Comparison of ENCODE assay signal across 29 cellular contexts in the genomic region with DNA sequence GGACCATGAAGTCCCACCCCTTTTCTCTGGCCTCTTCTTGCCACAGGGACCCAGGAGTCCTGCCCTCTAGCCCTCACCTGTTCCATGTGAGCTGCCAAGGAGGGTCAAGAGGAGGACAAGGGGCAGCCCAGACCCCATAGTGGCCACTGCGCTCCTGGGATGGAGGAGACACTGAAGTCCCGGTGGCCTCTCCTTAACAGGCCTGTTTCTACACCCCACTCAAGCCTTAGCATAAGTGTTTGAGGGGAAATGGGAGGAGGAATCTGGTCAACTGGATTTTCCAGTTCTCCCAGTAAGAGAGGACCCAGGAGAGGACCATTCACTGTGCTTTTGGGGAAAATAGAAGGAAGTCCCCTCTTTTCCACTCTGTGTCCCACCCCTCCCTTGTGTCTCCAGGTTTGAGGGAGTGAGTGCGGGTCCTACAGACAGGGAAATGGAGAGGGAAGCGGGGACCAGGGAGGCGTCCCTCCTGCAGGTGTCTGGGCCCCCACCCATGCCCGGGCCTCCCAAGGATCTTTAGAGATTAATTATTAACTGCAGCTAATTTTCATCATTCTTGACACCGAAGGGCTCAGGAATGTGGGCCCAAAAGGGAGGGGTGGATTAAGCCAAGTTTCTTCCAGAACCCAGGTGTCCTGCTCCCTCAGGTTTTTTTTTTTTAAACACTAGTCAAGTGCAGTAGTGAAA. TPM values are rescaled to one million over a fixed set of nuclear protein-coding genes. Genes with fewer than 3 reads are reported as not detected.
DNase-seq lines count a peak whose midpoint lies in the region; ATAC-seq, FAIRE-seq and TF ChIP-seq lines count a peak whose summit lies in the region.
"Had no signal": no experiment of that assay in that cellular context is flagged by ENCODE, and none has a peak within 500 bp of the region (broad histone marks: within the 10 kb centered on the region; RNA-seq: fewer than 3 reads in every experiment).

Gene SFTA2 (minus strand): TSS at position 212 of the 687 bp plus-strand sequence. CDS start 74 bp downstream, at position 138.

- H3K23ac ChIP-seq in H1 (ENCODE audit: insufficient read length), result no peak within 1 kb of the TSS

- H3K4me3 ChIP-seq in H1 (ENCODE audit: extremely low read depth in 1 of 4, insufficient read depth in 2 of 4, low read depth in 3 of 4, low read length in 4 of 4) (no peak within 1 kb of the TSS), lower lobe of right lung (peak within 1 kb of the TSS; percentile 55)
- H3K4me3 ChIP-seq: ascending aorta, BLaER1, gastroesophageal sphincter, GM23248, tibial nerve had no signal

- no peak for TF ChIP-seq CTCF in H1 (IDR thresholded peaks at IDR 0.05; ENCODE audit: control extremely low read depth in 1 of 3, insufficient read depth in 1 of 3, low read depth in 1 of 3, low read length in 3 of 3)
- no peak for TF ChIP-seq CTCF in lower lobe of right lung (IDR thresholded peaks at IDR 0.05)
- no peak for TF ChIP-seq CTCF in progenitor cell of endocrine pancreas (IDR thresholded peaks at IDR 0.05; ENCODE audit: unreplicated experiment)

- H2BK12ac ChIP-seq in H1 (ENCODE audit: low read depth, low read length), result no peak within 1 kb of the TSS

- H2AK5ac ChIP-seq in H1 (ENCODE audit: low read depth, low read length), result no peak within 1 kb of the TSS; the same call in 1 of the 2 replicates

- 85% methylated on average over 7 of the region's 7 CpGs; no CpG with 5 or more reads in 1 of the 2 experiments for WGBS in H1 (ENCODE audit: extremely low coverage in 1 of 2, insufficient coverage in 1 of 2, insufficient read length in 1 of 2, insufficient replicate concordance in 2 of 2, low coverage in 1 of 2, low lambda C conversion rate in 2 of 2, missing lambda C conversion rate in 1 of 2), 2 experiments

- no peaks in the 10 kb centered on the region for H3K79me1 ChIP-seq in H1 (ENCODE audit: low read depth, low read length)

- 0 out of 2 replicates have a peak within 1 kb of the TSS, but pooled peaks have one; percentile 61 for H2BK15ac ChIP-seq in H1 (ENCODE audit: low read length)

- no peaks in the 10 kb centered on the region for H4K20me1 ChIP-seq in H1 (replicated peaks in 1 of 2; ENCODE audit: control insufficient read depth in 1 of 2, insufficient read depth in 2 of 2, low read length in 2 of 2)
- H4K20me1 ChIP-seq: BLaER1 had no signal

- H3K36me3 Mint-ChIP-seq in progenitor cell of endocrine pancreas (ENCODE audit: insufficient read depth), result peaks cover 17% of the 10 kb centered on the region

- ATAC-seq in lower lobe of right lung (peak; percentile 83 to 85), GM21447 (IDR thresholded peaks at IDR 0.05; ENCODE audit: unreplicated experiment) (no peak), GM19351 (IDR thresholded peaks at IDR 0.05; ENCODE audit: unreplicated experiment) (no peak)
- ATAC-seq: gastroesophageal sphincter, left ventricle myocardium superior, sciatic nerve, T-helper 17 cell had no signal

- H2BK120ac ChIP-seq in H1 (replicated peaks; ENCODE audit: low read depth, low read length), result no peak within 1 kb of the TSS

- peak; percentile 23 for DNase-seq in Caki2 (ENCODE audit: low read depth)
- no peak for DNase-seq in H1 (ENCODE audit: low read depth in 1 of 2, low spot score in 2 of 2)
- peak; percentile 71 for DNase-seq in lower lobe of right lung
- DNase-seq in progenitor cell of endocrine pancreas (ENCODE audit: low spot score, unreplicated experiment), result no peak
- no peak for DNase-seq in activated CD4-positive, alpha-beta T cell treated with anti-CD3 and anti-CD28 coated beads for 48 hours
- no peak for DNase-seq in SIG-M5 treated with dmso at 0.1 percent for 504 hours (lab: John Stamatoyannopoulos, UW; ENCODE audit: unreplicated experiment)
- DNase-seq: activated CD4-positive, alpha-beta T cell treated with anti-CD3 and anti-CD28 coated beads for 1 hour; activated effector memory CD4-positive, alpha-beta T cell treated with Interleukin-2 at 50 U/mL for 16 hours; activated naive CD8-positive, alpha-beta T cell treated with anti-CD3 and anti-CD28 coated beads for 36 hours; central memory CD4-positive, alpha-beta T cell; COR-L47; dermis blood vessel endothelial cell; GM23248; Kasumi-1; left ventricle myocardium superior; SK-N-SH; T-helper 17 cell had no signal

- no peak within 1 kb of the TSS for H3K4ac ChIP-seq in H1 (replicated peaks; ENCODE audit: insufficient read length, low read depth, low read length)

- H3K79me2 ChIP-seq in H1 (ENCODE audit: control insufficient read depth in 1 of 2, insufficient read depth in 2 of 2, low read length in 2 of 2), result no peaks in the 10 kb centered on the region

- H2BK5ac ChIP-seq in H1 (ENCODE audit: low read depth, low read length), result 0 out of 2 replicates have a peak within 1 kb of the TSS, but pooled peaks have one; percentile 13

- 0 out of 7 replicates have a peak, but pooled peaks cover 0 to 3% (median 0%) of the 10 kb centered on the region in 4 experiments for H3K4me1 ChIP-seq in H1 (replicated peaks in 1 of 4; ENCODE audit: control insufficient read depth in 3 of 4, insufficient read depth in 4 of 4, low read length in 3 of 4)
- H3K4me1 ChIP-seq in lower lobe of right lung, result peaks cover 16% of the 10 kb centered on the region
- H3K4me1 ChIP-seq: ascending aorta, BLaER1, gastroesophageal sphincter, tibial nerve had no signal

- no peak for TF ChIP-seq EP300 in H1 (IDR thresholded peaks at IDR 0.05; ENCODE audit: borderline replicate concordance in 1 of 2, low read depth in 2 of 2, low read length in 2 of 2)

- intact Hi-C loops in lower lobe of right lung (cut with DNase I), result no loop called here

- H3K56ac ChIP-seq in H1 (replicated peaks; ENCODE audit: insufficient read length, low read depth, low read length), result no peak within 1 kb of the TSS

- H4K5ac ChIP-seq in H1 (ENCODE audit: insufficient read length, low read depth, low read length), result no peak within 1 kb of the TSS

- H4K91ac ChIP-seq in H1 (replicated peaks; ENCODE audit: insufficient read length, low read length), result no peak within 1 kb of the TSS

- no peak within 1 kb of the TSS for H3K4me3 Mint-ChIP-seq in progenitor cell of endocrine pancreas (ENCODE audit: low read depth)
- H3K4me3 Mint-ChIP-seq: activated naive CD8-positive, alpha-beta T cell treated with anti-CD3 and anti-CD28 coated beads for 36 hours; stimulated activated naive CD8-positive, alpha-beta T cell treated with anti-CD3 and anti-CD28 coated beads, Interleukin-15, Interleukin-2, amounts not matched to agents 100 ng/mL and 50 ng/mL, for 24 hours; T-helper 17 cell had no signal

- no peak within 1 kb of the TSS for H3K4me2 ChIP-seq in H1 (ENCODE audit: insufficient read depth in 1 of 2, low read depth in 2 of 2, low read length in 2 of 2)
- H3K4me2 ChIP-seq: BLaER1, SK-N-SH had no signal

- peaks cover 20% of the 10 kb centered on the region for H3K4me1 Mint-ChIP-seq in progenitor cell of endocrine pancreas (ENCODE audit: low read depth)
- H3K4me1 Mint-ChIP-seq: activated naive CD8-positive, alpha-beta T cell treated with anti-CD3 and anti-CD28 coated beads for 36 hours had no signal

- H3K27ac ChIP-seq in H1 (ENCODE audit: low read depth, low read length), result no peak within 1 kb of the TSS
- peak within 1 kb of the TSS; percentile 84 for H3K27ac ChIP-seq in lower lobe of right lung
- H3K27ac ChIP-seq: ascending aorta, BLaER1, gastroesophageal sphincter, GM23248, HL-60, tibial nerve had no signal

- H3K9me3 ChIP-seq in H1 (ENCODE audit: insufficient read depth in 2 of 2, low read depth in 1 of 2, low read length in 1 of 2) (peaks cover 0 to 6% of the 10 kb centered on the region in 2 experiments; a peak in 2 of 4 replicates), lower lobe of right lung (peaks cover 6% of the 10 kb centered on the region)
- H3K9me3 ChIP-seq: ascending aorta, SK-N-SH had no signal

- H3K27me3 ChIP-seq in H1 (replicated peaks in 1 of 4; ENCODE audit: control insufficient read depth in 3 of 4, extremely low read depth in 1 of 4, insufficient read depth in 3 of 4, low read length in 3 of 4) (no peaks in the 10 kb centered on the region), lower lobe of right lung (ENCODE audit: low read depth) (no peaks in the 10 kb centered on the region)
- H3K27me3 ChIP-seq: ascending aorta, BLaER1, tibial nerve had no signal

- in situ Hi-C loops in Caki2 (cut with HindIII; ENCODE audit: low pct_unique_long_range_greater_than_20kb, low sequenced_read_pairs), result no loop called here

- no peak for FAIRE-seq in H1 (lab: Jason Lieb, UNC)

- H3K9ac ChIP-seq in H1 (replicated peaks in 1 of 4; ENCODE audit: extremely low read depth in 1 of 4, low read depth in 3 of 4, low read length in 3 of 4), result no peak within 1 kb of the TSS
- H3K9ac ChIP-seq: BLaER1, GM23248, SK-N-SH had no signal

- TF ChIP-seq RAD21 in H1 (IDR thresholded peaks at IDR 0.05 in 1 of 2, conservative IDR thresholded peaks at IDR 0.05 in 1 of 2; ENCODE audit: low read depth in 2 of 2, low read length in 2 of 2), result no peak

- peaks cover 0 to 3% (median 1%) of the 10 kb centered on the region in 4 experiments; a peak in 3 of 8 replicates for H3K36me3 ChIP-seq in H1 (ENCODE audit: control insufficient read depth in 2 of 4, insufficient read depth in 4 of 4, low read length in 3 of 4)
- H3K36me3 ChIP-seq in lower lobe of right lung, result no peaks in the 10 kb centered on the region
- H3K36me3 ChIP-seq: gastroesophageal sphincter had no signal

- no peak within 1 kb of the TSS for H3K14ac ChIP-seq in H1 (ENCODE audit: insufficient read length)

- 0 out of 2 replicates have a peak, but pooled peaks cover 4% of the 10 kb centered on the region for H3K23me2 ChIP-seq in H1 (ENCODE audit: low read depth, low read length)

- no peak within 1 kb of the TSS for H4K8ac ChIP-seq in H1 (ENCODE audit: extremely low read depth, insufficient read depth, low read length)

- H3K27ac Mint-ChIP-seq in progenitor cell of endocrine pancreas, result peak within 1 kb of the TSS; percentile 89
- H3K27ac Mint-ChIP-seq: activated naive CD8-positive, alpha-beta T cell treated with anti-CD3 and anti-CD28 coated beads for 36 hours; stimulated activated naive CD8-positive, alpha-beta T cell treated with anti-CD3 and anti-CD28 coated beads, Interleukin-15, Interleukin-2, amounts not matched to agents 100 ng/mL and 50 ng/mL, for 24 hours; T-helper 17 cell had no signal

- no peak within 1 kb of the TSS for H3K18ac ChIP-seq in H1 (ENCODE audit: extremely low read depth, low read length)

- peaks cover 8% of the 10 kb centered on the region for H3K9me3 Mint-ChIP-seq in progenitor cell of endocrine pancreas (ENCODE audit: low read depth)

- POLR2A ChIA-PET in H1 (lab: Charles Lee; ENCODE audit: partially characterized antibody), result interaction anchor here (0.6 to 1.2 kb wide), 4 partner anchors 15 to 165 kb away, joined by 3 to 4 read pairs (median 3); no protein-coding TSS in a partner anchor

- peaks cover 10% of the 10 kb centered on the region for H3K27me3 Mint-ChIP-seq in progenitor cell of endocrine pancreas
- H3K27me3 Mint-ChIP-seq: activated naive CD8-positive, alpha-beta T cell treated with anti-CD3 and anti-CD28 coated beads for 36 hours; stimulated activated naive CD8-positive, alpha-beta T cell treated with anti-CD3 and anti-CD28 coated beads, Interleukin-15, Interleukin-2, amounts not matched to agents 100 ng/mL and 50 ng/mL, for 24 hours had no signal

- no peak within 1 kb of the TSS for H2BK20ac ChIP-seq in H1 (ENCODE audit: low read length)

- CTCF ChIA-PET in H1 (lab: Charles Lee; ENCODE audit: partially characterized antibody), result interaction anchor here (0.6 to 4.2 kb wide), 10 partner anchors 10 to 772 kb away, joined by 3 to 18 read pairs (median 4); no protein-coding TSS in a partner anchor

- TF ChIP-seq POLR2A in H1 (IDR thresholded peaks at IDR 0.05; ENCODE audit: control extremely low read depth in 1 of 2, low read depth in 2 of 2, low read length in 2 of 2), result no peak

- H2AFZ ChIP-seq in H1 (ENCODE audit: low read length), result no peak within 1 kb of the TSS
- H2AFZ ChIP-seq: GM23248 had no signal

RNA-seq across cellular contexts. Expression of gene SFTA2, which starts in this region (rescaled TPM):
- not detected in 2 replicates for total RNA-seq in Caki2 (2014; rRNA removed; shearing (Covaris generic); ENCODE audit: low replicate concordance)
- not detected in 2 replicates for total RNA-seq in H1 (2021; fragmentation: NEBNext Ultra II Directional; extraction: Animal tissue kit (Norgen Biotek cat#: 25700))
- not detected in 2 replicates for polyA plus RNA-seq in H1 (2011; rRNA removed)
- polyA plus RNA-seq in H1 (2011; cell fraction: cytosol; rRNA removed), result not detected
- not detected for polyA plus RNA-seq in H1 (2011; cell fraction: nucleus; rRNA removed)
- not detected in 4 replicates for polyA plus RNA-seq in H1 (2012, experiment 1 of 2)
- polyA plus RNA-seq in H1 (2012, experiment 2 of 2), result not detected
- polyA plus RNA-seq in H1 (2013, experiment 1 of 2), result not detected
- polyA plus RNA-seq in H1 (2013, experiment 2 of 2), result not detected
- not detected in 2 replicates for polyA minus RNA-seq in H1 (2011; rRNA and poly(A)+ RNA removed)
- polyA minus RNA-seq in H1 (2011; cell fraction: cytosol; rRNA and poly(A)+ RNA removed), result not detected
- not detected for polyA minus RNA-seq in H1 (2011; cell fraction: nucleus; rRNA and poly(A)+ RNA removed)
- 351 TPM for total RNA-seq in lower lobe of right lung
- total RNA-seq in progenitor cell of endocrine pancreas, result 1.0 and 2.6 TPM in 2 replicates
- total RNA-seq: activated naive CD8-positive, alpha-beta T cell treated with anti-CD3 and anti-CD28 coated beads for 36 hours; ascending aorta; dermis blood vessel endothelial cell; fibroblast of lung; gastroesophageal sphincter; GM23248; left ventricle myocardium superior; NCI-H460; OCI-LY7; T-helper 17 cell; tibial nerve had no signal
- polyA plus RNA-seq: fibroblast of lung, GM23248, SK-N-SH had no signal

Comparison
In these comparisons a context has a peak if more than half of its experiments do, and no peak if none do; other contexts are left out.
1. RNA of gene SFTA2 (total RNA-seq): 351 TPM in lower lobe of right lung (single experiment); 1.0 to 2.6 TPM in progenitor cell of endocrine pancreas, not detected in H1 and not detected in Caki2; every median in the first group is over 10 times any median in the second.
2. Peak in DNase-seq in Caki2; RNA of the gene not detected or under 1 TPM.
3. ATAC-seq: peak in lower lobe of right lung (2 of 2); none in GM21447 (single experiment) and GM19351 (single experiment).